11 cellular contexts compared by ENCODE assay signal in genomic region chr17:75242461-75243042, GRCh38. TPM values are rescaled to one million over a fixed set of nuclear protein-coding genes. Genes with fewer than 3 reads are reported as not detected.
DNase-seq lines count a peak whose midpoint lies in the region; ATAC-seq and TF ChIP-seq lines count a peak whose summit lies in the region.
"Had no signal": no experiment of that assay in that cellular context is flagged by ENCODE, and none has a peak within 500 bp of the region (broad histone marks: within the 10 kb centered on the region; RNA-seq: fewer than 3 reads in every experiment).

No MANE protein-coding gene starts in this region.

- peak overlapping the region; percentile 79 for H3K27ac Mint-ChIP-seq in activated B cell treated with CpG ODN at 0.5 μM for 24 hours

- peak overlapping the region; percentile 36 for H3K4me3 Mint-ChIP-seq in activated B cell treated with CpG ODN at 0.5 μM for 24 hours

- H2AFZ ChIP-seq in hepatocyte, result no peak overlapping the region

- no peaks in the 10 kb centered on the region for H4K20me1 ChIP-seq in hepatocyte (ENCODE audit: insufficient read depth, poor library complexity, severe bottlenecking)

- no peaks in the 10 kb centered on the region for H3K9me3 ChIP-seq in hepatocyte (ENCODE audit: low read depth)
- H3K9me3 ChIP-seq: SJCRH30 had no signal

- H3K4me1 Mint-ChIP-seq in activated B cell treated with CpG ODN at 0.5 μM for 24 hours, result peaks cover 57% of the 10 kb centered on the region

- intact Hi-C loops in activated B cell treated with CpG ODN at 0.5 μM for 24 hours (cut with micrococcal nuclease), result no loop called here

- no peaks in the 10 kb centered on the region for H3K27me3 ChIP-seq in hepatocyte
- H3K27me3 ChIP-seq: SJCRH30 had no signal

- H3K4me1 ChIP-seq in hepatocyte (ENCODE audit: insufficient read depth), result no peaks in the 10 kb centered on the region
- H3K4me1 ChIP-seq: SJCRH30 had no signal

- no peaks in the 10 kb centered on the region for H3K9me2 ChIP-seq in hepatocyte (replicated peaks; ENCODE audit: insufficient read depth)

- CTCF ChIA-PET in activated B cell treated with CpG ODN at 0.5 μM for 24 hours (lab: Charles Lee), result interaction anchor here (0.7 to 5.0 kb wide), 4 partner anchors 17 to 170 kb away, joined by 3 to 24 read pairs (median 6); partner anchors contain the start of gene MIF4GD

- POLR2A ChIA-PET in activated B cell treated with CpG ODN at 0.5 μM for 24 hours (lab: Charles Lee), result interaction anchor here (0.5 to 1.6 kb wide), 12 partner anchors 9 to 1428 kb away, joined by 3 to 13 read pairs (median 4); partner anchors contain the start of genes GGA3, MIF4GD, MRPS7 and SLC25A19

- peaks cover 89% of the 10 kb centered on the region for H3K36me3 Mint-ChIP-seq in activated B cell treated with CpG ODN at 0.5 μM for 24 hours (ENCODE audit: low read depth)

- no peaks in the 10 kb centered on the region for H3K36me3 ChIP-seq in hepatocyte (replicated peaks; ENCODE audit: insufficient read depth, low read depth)

- peaks cover 4% of the 10 kb centered on the region for H3K79me2 ChIP-seq in hepatocyte

- H3K27ac ChIP-seq in hepatocyte, result no peak overlapping the region
- H3K27ac ChIP-seq: SJCRH30 had no signal

- DNase-seq in stimulated activated CD4-positive, alpha-beta T cell treated with anti-CD3 and anti-CD28 coated beads, Interleukin-2, amount 100 ng/mL, for 24 hours, result peak; percentile 29 to 38
- DNase-seq in stimulated activated CD4-positive, alpha-beta T cell treated with anti-CD3 and anti-CD28 coated beads, Interleukin-12 subunit alpha, Interleukin-12 subunit beta, amount 100 ng/mL, for 4 hours, result no peak
- DNase-seq in activated B cell treated with CpG ODN at 0.5 μM for 24 hours (peak; percentile 26), NOMO-1 treated with dmso at 0.1 percent for 144 hours (lab: John Stamatoyannopoulos, UW; ENCODE audit: unreplicated experiment) (no peak), DMS153 treated with DMSO at 0.1 percent for 48 hours (lab: John Stamatoyannopoulos, UW; ENCODE audit: unreplicated experiment) (no peak), hepatocyte (ENCODE audit: low spot score) (no peak), H4 (ENCODE audit: low spot score) (no peak)
- DNase-seq: KBM-7, SJCRH30 had no signal

- peak; percentile 47 for ATAC-seq in activated B cell treated with CpG ODN at 0.5 μM for 24 hours (ENCODE audit: low read depth)
- peak; percentile 15 for ATAC-seq in esophagus mucosa

- no peak for TF ChIP-seq CTCF in activated B cell treated with CpG ODN at 0.5 μM for 24 hours (IDR thresholded peaks at IDR 0.05)
- no peak for TF ChIP-seq CTCF in hepatocyte (IDR thresholded peaks at IDR 0.05; ENCODE audit: poor library complexity)

- no peak overlapping the region for H3K4me3 ChIP-seq in hepatocyte
- H3K4me3 ChIP-seq: SJCRH30, smooth muscle cell had no signal

- H3K9me3 Mint-ChIP-seq in activated B cell treated with CpG ODN at 0.5 μM for 24 hours, result no peaks in the 10 kb centered on the region

- WGBS in hepatocyte (ENCODE audit: low lambda C conversion rate, missing lambda C conversion rate), result 95% methylated on average over 17 of the region's 17 CpGs

- H3K4me2 ChIP-seq in hepatocyte, result no peak overlapping the region
- H3K4me2 ChIP-seq: smooth muscle cell had no signal

- no peaks in the 10 kb centered on the region for H3K27me3 Mint-ChIP-seq in activated B cell treated with CpG ODN at 0.5 μM for 24 hours

RNA-seq across cellular contexts. Expression of gene GGA3, which starts 18.9 kb away (rescaled TPM):
- total RNA-seq in activated B cell treated with CpG ODN at 0.5 μM for 24 hours (116 and 119 TPM in 2 replicates), esophagus mucosa (20.6 TPM), hepatocyte (17.7 and 24.4 TPM in 2 replicates)
- 20.2 and 26.0 TPM in 2 replicates for polyA plus RNA-seq in hepatocyte
- total RNA-seq in H4 (2014; rRNA removed; shearing (Covaris generic)), result 12.7 and 22.2 TPM in 2 replicates

RNA-seq across cellular contexts. Expression of gene MRPS7, which starts 19.1 kb away (rescaled TPM):
- total RNA-seq in activated B cell treated with CpG ODN at 0.5 μM for 24 hours, result 67.6 and 71.3 TPM in 2 replicates
- 59.1 TPM for total RNA-seq in esophagus mucosa
- 43.4 and 47.5 TPM in 2 replicates for total RNA-seq in hepatocyte
- polyA plus RNA-seq in hepatocyte, result 94.9 and 102 TPM in 2 replicates
- total RNA-seq in H4 (2014; rRNA removed; shearing (Covaris generic)), result 112 and 116 TPM in 2 replicates

RNA-seq across cellular contexts. Expression of gene MIF4GD, which starts 28.5 kb away (rescaled TPM):
- total RNA-seq in activated B cell treated with CpG ODN at 0.5 μM for 24 hours (50.8 and 55.2 TPM in 2 replicates), esophagus mucosa (18.4 TPM), hepatocyte (11.0 and 12.4 TPM in 2 replicates)
- 23.6 and 31.4 TPM in 2 replicates for polyA plus RNA-seq in hepatocyte
- 36.0 and 41.6 TPM in 2 replicates for total RNA-seq in H4 (2014; rRNA removed; shearing (Covaris generic))

RNA-seq across cellular contexts. Expression of gene NUP85, which starts 37.1 kb away (rescaled TPM):
- total RNA-seq in activated B cell treated with CpG ODN at 0.5 μM for 24 hours (103 and 107 TPM in 2 replicates), esophagus mucosa (43.0 TPM), hepatocyte (28.6 and 33.6 TPM in 2 replicates)
- 38.8 and 45.5 TPM in 2 replicates for polyA plus RNA-seq in hepatocyte
- 59.3 and 71.5 TPM in 2 replicates for total RNA-seq in H4 (2014; rRNA removed; shearing (Covaris generic))

RNA-seq across cellular contexts. Expression of gene SLC25A19, which starts 46.7 kb away (rescaled TPM):
- total RNA-seq in activated B cell treated with CpG ODN at 0.5 μM for 24 hours, result 87.6 and 96.7 TPM in 2 replicates
- total RNA-seq in esophagus mucosa, result 9.2 TPM
- 4.6 and 10.8 TPM in 2 replicates for total RNA-seq in hepatocyte
- polyA plus RNA-seq in hepatocyte, result 7.6 and 8.4 TPM in 2 replicates
- total RNA-seq in H4 (2014; rRNA removed; shearing (Covaris generic)), result 6.8 and 13.1 TPM in 2 replicates

Comparison
In these comparisons a context has a peak if more than half of its experiments do, and no peak if none do; other contexts are left out.
1. DNase-seq: peak in stimulated activated CD4-positive, alpha-beta T cell treated with anti-CD3 and anti-CD28 coated beads, Interleukin-2, amount 100 ng/mL, for 24 hours (2 of 2) and activated B cell treated with CpG ODN at 0.5 μM for 24 hours (single experiment); none in stimulated activated CD4-positive, alpha-beta T cell treated with anti-CD3 and anti-CD28 coated beads, Interleukin-12 subunit alpha, Interleukin-12 subunit beta, amount 100 ng/mL, for 4 hours (single experiment), NOMO-1 treated with dmso at 0.1 percent for 144 hours (single experiment), DMS153 treated with DMSO at 0.1 percent for 48 hours (single experiment), hepatocyte (single experiment) and H4 (single experiment).